9 cellular contexts compared by ENCODE assay signal in the genomic region with DNA sequence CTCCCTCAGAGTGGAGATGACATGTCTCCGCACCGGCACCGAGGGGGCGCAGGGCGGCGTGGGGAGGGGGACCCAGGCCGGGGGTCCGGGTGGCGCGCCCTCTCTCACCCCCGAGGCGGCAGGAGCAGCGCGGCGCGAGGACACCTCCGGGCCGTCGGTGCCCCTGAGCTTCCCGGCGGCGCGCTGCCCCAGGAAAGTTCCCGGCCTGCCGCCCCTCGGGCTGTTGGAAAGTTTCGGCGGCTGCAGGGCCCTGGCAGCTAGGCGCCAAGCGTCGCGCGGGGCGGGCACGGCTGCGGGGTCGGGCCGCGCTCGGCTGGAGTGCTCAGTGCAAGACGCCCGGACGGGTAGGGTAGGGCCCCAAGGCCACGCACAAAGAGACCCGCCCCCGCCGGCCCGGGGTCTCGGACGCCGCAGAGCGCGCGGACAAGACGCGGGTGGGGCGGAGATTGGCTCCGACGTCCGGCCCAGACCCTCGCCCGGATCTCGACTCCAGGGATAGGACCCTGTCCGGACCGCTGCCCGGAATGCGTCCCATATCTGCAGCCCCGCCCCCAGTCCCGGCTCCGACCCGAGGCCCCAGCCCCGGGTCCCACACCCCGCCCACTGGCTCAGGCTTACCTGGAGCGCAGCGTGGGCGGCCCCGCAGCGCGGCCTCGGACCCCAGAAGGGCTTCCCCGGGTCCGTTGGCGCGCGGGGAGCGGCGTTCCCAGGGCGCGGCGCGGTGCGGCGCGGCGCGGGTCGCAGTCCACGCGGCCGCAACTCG. TPM values are rescaled to one million over a fixed set of nuclear protein-coding genes. Genes with fewer than 3 reads are reported as not detected.
DNase-seq lines count a peak whose midpoint lies in the region; TF ChIP-seq lines count a peak whose summit lies in the region.
"Had no signal": no experiment of that assay in that cellular context is flagged by ENCODE, and none has a peak within 500 bp of the region (broad histone marks: within the 10 kb centered on the region; RNA-seq: fewer than 3 reads in every experiment).

No MANE protein-coding gene starts in this region.

- H3F3A ChIP-seq in neural progenitor cell (ENCODE audit: low read depth): peaks cover 8% of the 10 kb centered on the region

- DNase-seq in activated CD8-positive, alpha-beta memory T cell treated with anti-CD3 and anti-CD28 coated beads for 24 hours: peak; percentile 75
- no peak for DNase-seq in activated CD8-positive, alpha-beta memory T cell treated with anti-CD3 and anti-CD28 coated beads, Interleukin-2, amount 50 U/mL, for 4 hours
- DNase-seq in T-helper 2 cell treated with Interferon-gamma antibody and Interleukin-4, amounts not matched to agents 5 μg/mL and 100 μg/mL, for 36 hours (ENCODE audit: low spot score): peak; percentile 35
- DNase-seq in erythroblast (lab: John Stamatoyannopoulos, UW) (peak; percentile 68 to 76), neural progenitor cell (ENCODE audit: low spot score) (peak; percentile 68), A172 (ENCODE audit: low spot score) (no peak), hepatic stellate cell (ENCODE audit: low spot score) (no peak)
- no peak for DNase-seq in NK-92 treated with Interleukin-12 subunit alpha and Interleukin-12 subunit beta, amount 100 ng/mL, for 24 hours (lab: John Stamatoyannopoulos, UW)

- no peak for TF ChIP-seq POLR2A in erythroblast (IDR thresholded peaks at IDR 0.05; ENCODE audit: low read length)

- no peak overlapping the region for H3K4me3 Mint-ChIP-seq in T-helper 2 cell treated with Interferon-gamma antibody and Interleukin-4, amounts not matched to agents 5 μg/mL and 100 μg/mL, for 36 hours
- H3K4me3 Mint-ChIP-seq in neural progenitor cell: no peak overlapping the region

- H3K4me2 ChIP-seq in neural progenitor cell: peak overlapping the region; percentile 79

- peaks cover 4% of the 10 kb centered on the region for H3K4me1 Mint-ChIP-seq in T-helper 2 cell treated with Interferon-gamma antibody and Interleukin-4, amounts not matched to agents 5 μg/mL and 100 μg/mL, for 36 hours (ENCODE audit: low read depth)
- H3K4me1 Mint-ChIP-seq in neural progenitor cell: peaks cover 14% of the 10 kb centered on the region

- H2AFZ ChIP-seq in neural progenitor cell (replicated peaks): peak overlapping the region; percentile 76

- H3K27me3 Mint-ChIP-seq in T-helper 2 cell treated with Interferon-gamma antibody and Interleukin-4, amounts not matched to agents 5 μg/mL and 100 μg/mL, for 36 hours (ENCODE audit: low read depth): peaks cover 33% of the 10 kb centered on the region
- peaks cover 26% of the 10 kb centered on the region for H3K27me3 Mint-ChIP-seq in neural progenitor cell (ENCODE audit: insufficient read depth, low read depth)

- H3K4me3 ChIP-seq in neural progenitor cell: peak overlapping the region; percentile 55

- no peaks in the 10 kb centered on the region for H3K79me2 ChIP-seq in neural progenitor cell (ENCODE audit: low read depth)

- H3K27me3 ChIP-seq in neural progenitor cell: peaks cover 69% of the 10 kb centered on the region

- H3K9me3 Mint-ChIP-seq in T-helper 2 cell treated with Interferon-gamma antibody and Interleukin-4, amounts not matched to agents 5 μg/mL and 100 μg/mL, for 36 hours: no peaks in the 10 kb centered on the region
- no peaks in the 10 kb centered on the region for H3K9me3 Mint-ChIP-seq in neural progenitor cell
- H3K9me3 Mint-ChIP-seq: activated naive CD8-positive, alpha-beta T cell treated with anti-CD3 and anti-CD28 coated beads, Interleukin-2, amount 10 ng/mL, durations not matched to agents 7 days and 5 days had no signal

- no peaks in the 10 kb centered on the region for H3K36me3 ChIP-seq in neural progenitor cell

- no peak for TF ChIP-seq CTCF in neural progenitor cell (IDR thresholded peaks at IDR 0.05)

- H3K9me3 ChIP-seq in neural progenitor cell (ENCODE audit: low read depth): no peaks in the 10 kb centered on the region

- H3K9ac ChIP-seq in neural progenitor cell: no peak overlapping the region

- H3K4me1 ChIP-seq in neural progenitor cell: peaks cover 5% of the 10 kb centered on the region

- no peaks in the 10 kb centered on the region for H3K36me3 Mint-ChIP-seq in T-helper 2 cell treated with Interferon-gamma antibody and Interleukin-4, amounts not matched to agents 5 μg/mL and 100 μg/mL, for 36 hours (ENCODE audit: low read depth)
- no peaks in the 10 kb centered on the region for H3K36me3 Mint-ChIP-seq in neural progenitor cell

- H4K20me1 ChIP-seq in neural progenitor cell (ENCODE audit: low read depth): peaks cover 20% of the 10 kb centered on the region

- H3K27ac ChIP-seq in neural progenitor cell: no peak overlapping the region

- no peak overlapping the region for H3K27ac Mint-ChIP-seq in T-helper 2 cell treated with Interferon-gamma antibody and Interleukin-4, amounts not matched to agents 5 μg/mL and 100 μg/mL, for 36 hours
- no peak overlapping the region for H3K27ac Mint-ChIP-seq in neural progenitor cell
- H3K27ac Mint-ChIP-seq: activated naive CD8-positive, alpha-beta T cell treated with anti-CD3 and anti-CD28 coated beads, Interleukin-2, amount 10 ng/mL, durations not matched to agents 7 days and 5 days had no signal

RNA-seq across cellular contexts. Expression of a gene that starts 0.5 kb away (rescaled TPM):
- total RNA-seq in neural progenitor cell (ENCODE audit: low replicate concordance): 35.4 and 159 TPM in 2 replicates
- 9.3 and 22.7 TPM in 2 replicates for total RNA-seq in A172 (2014; rRNA removed; shearing (Covaris generic))

RNA-seq across cellular contexts. Expression of a gene that starts 4.8 kb away (rescaled TPM):
- 9.1 and 10.0 TPM in 2 replicates for total RNA-seq in neural progenitor cell (ENCODE audit: low replicate concordance)
- 29.6 and 36.3 TPM in 2 replicates for total RNA-seq in A172 (2014; rRNA removed; shearing (Covaris generic))

Comparison
In these comparisons a context has a peak if more than half of its experiments do, and no peak if none do; other contexts are left out.
1. DNase-seq: peak in activated CD8-positive, alpha-beta memory T cell treated with anti-CD3 and anti-CD28 coated beads for 24 hours (single experiment), T-helper 2 cell treated with Interferon-gamma antibody and Interleukin-4, amounts not matched to agents 5 μg/mL and 100 μg/mL, for 36 hours (single experiment), erythroblast (2 of 2) and neural progenitor cell (single experiment); none in activated CD8-positive, alpha-beta memory T cell treated with anti-CD3 and anti-CD28 coated beads, Interleukin-2, amount 50 U/mL, for 4 hours (single experiment), NK-92 treated with Interleukin-12 subunit alpha and Interleukin-12 subunit beta, amount 100 ng/mL, for 24 hours (single experiment), A172 (single experiment) and hepatic stellate cell (single experiment).